ENCODE assay signal across 10 cellular contexts in genomic region chr1:205199090-205199930, GRCh38. TPM values are rescaled to one million over a fixed set of nuclear protein-coding genes. Genes with fewer than 3 reads are reported as not detected.
A peak's percentile ranks its signal among the peaks of the same experiment; 100 is the strongest.
DNase-seq lines count a peak whose midpoint lies in the region; ATAC-seq, FAIRE-seq and TF ChIP-seq lines count a peak whose summit lies in the region.
"Had no signal": no experiment of that assay in that cellular context is flagged by ENCODE, and none has a peak within 500 bp of the region (broad histone marks: within the 10 kb centered on the region; RNA-seq: fewer than 3 reads in every experiment).

No MANE protein-coding gene starts in this region.

- H3K9ac ChIP-seq in HepG2 (ENCODE audit: insufficient read depth, low read depth, low read length) = no peak overlapping the region

- H3K27ac ChIP-seq in HepG2 (ENCODE audit: extremely low read length, insufficient read depth, low read length) (no peak overlapping the region), hepatocyte (no peak overlapping the region)

- no peak for TF ChIP-seq EP300 in HepG2 (IDR thresholded peaks at IDR 0.05; ENCODE audit: low read depth in 2 of 2, low read length in 2 of 2)
- no peak for TF ChIP-seq EP300 in HepG2 (CRISPR knock-in tag; IDR thresholded peaks at IDR 0.05; ENCODE audit: borderline replicate concordance)

- no peaks in the 10 kb centered on the region for H3K27me3 ChIP-seq in HepG2 (ENCODE audit: control insufficient read depth in 1 of 2, insufficient read depth in 2 of 2, low read length in 2 of 2)
- H3K27me3 ChIP-seq in hepatocyte = no peaks in the 10 kb centered on the region

- no peaks in the 10 kb centered on the region for H3K9me3 Mint-ChIP-seq in natural killer cell treated with Interleukin-12 subunit alpha and Interleukin-12 subunit beta and Interleukin-15 and Interleukin-18, amount 100 ng/mL, for 72 hours
- no peaks in the 10 kb centered on the region for H3K9me3 Mint-ChIP-seq in natural killer cell
- H3K9me3 Mint-ChIP-seq in activated T-helper 2 cell treated with anti-CD3 and anti-CD28 coated beads, Interferon-gamma antibody, Interleukin-2, Interleukin-4, amounts not matched to agents 10 μg/mL and 5 μg/mL and 100 μg/mL, durations not matched to agents 14 hours and 24 hours and 36 hours = no peaks in the 10 kb centered on the region

- H3K4me3 Mint-ChIP-seq in natural killer cell treated with Interleukin-12 subunit alpha and Interleukin-12 subunit beta and Interleukin-15 and Interleukin-18, amount 100 ng/mL, for 72 hours = peak overlapping the region; percentile 67
- H3K4me3 Mint-ChIP-seq in natural killer cell = no peak overlapping the region
- peak overlapping the region; percentile 47 for H3K4me3 Mint-ChIP-seq in activated T-helper 2 cell treated with anti-CD3 and anti-CD28 coated beads, Interferon-gamma antibody, Interleukin-2, Interleukin-4, amounts not matched to agents 10 μg/mL and 5 μg/mL and 100 μg/mL, durations not matched to agents 14 hours and 24 hours and 36 hours (ENCODE audit: low read depth)

- DNase-seq in natural killer cell treated with Interleukin-12 subunit alpha and Interleukin-12 subunit beta and Interleukin-15 and Interleukin-18, amount 100 ng/mL, for 72 hours (ENCODE audit: low spot score) = no peak
- DNase-seq in natural killer cell (no peak), medulla oblongata (ENCODE audit: extremely low spot score) (peak; percentile 41), NCI-H1694 (lab: John Stamatoyannopoulos, UW) (no peak), NK-92 (lab: John Stamatoyannopoulos, UW; ENCODE audit: unreplicated experiment) (no peak), HepG2 (ENCODE audit: low spot score) (no peak), hepatocyte (ENCODE audit: low spot score) (no peak)
- no peak for DNase-seq in activated T-helper 2 cell treated with anti-CD3 and anti-CD28 coated beads, Interferon-gamma antibody, Interleukin-2, Interleukin-4, amounts not matched to agents 10 μg/mL and 5 μg/mL and 100 μg/mL, durations not matched to agents 14 hours and 24 hours and 36 hours (ENCODE audit: low spot score)
- DNase-seq: effector memory CD4-positive, alpha-beta T cell; MM.1S had no signal

- H3K4me1 ChIP-seq in HepG2 (ENCODE audit: insufficient read depth, low read length) (no peaks in the 10 kb centered on the region), hepatocyte (ENCODE audit: insufficient read depth) (no peaks in the 10 kb centered on the region)

- TF ChIP-seq CTCF in natural killer cell (IDR thresholded peaks at IDR 0.05) (no peak), HepG2 (CRISPR knock-in tag; IDR thresholded peaks at IDR 0.05) (no peak), hepatocyte (IDR thresholded peaks at IDR 0.05; ENCODE audit: poor library complexity) (no peak)

- CTCF ChIA-PET in HepG2 (lab: Yijun Ruan, JAX; ENCODE audit: low intra/inter-chr PET ratio, low total read pairs) = no interaction called here

- H3K79me2 ChIP-seq in HepG2 (ENCODE audit: insufficient read depth, low read length) (peaks cover 4% of the 10 kb centered on the region), hepatocyte (peaks cover 84% of the 10 kb centered on the region)

- no peak for FAIRE-seq in HepG2 (lab: Jason Lieb, UNC)

- TF ChIP-seq RAD21 in HepG2 (CRISPR knock-in tag; IDR thresholded peaks at IDR 0.05) = no peak

- intact Hi-C loops in natural killer cell (cut with micrococcal nuclease) = no loop called here
- intact Hi-C loops in activated T-helper 2 cell treated with anti-CD3 and anti-CD28 coated beads, Interferon-gamma antibody, Interleukin-2, Interleukin-4, amounts not matched to agents 10 μg/mL and 5 μg/mL and 100 μg/mL, durations not matched to agents 14 hours and 24 hours and 36 hours (cut with micrococcal nuclease) = loop anchor here (1.0 to 2.0 kb wide), 6 partner anchors 12 to 77 kb away; partner anchors contain the start of gene DSTYK
- intact Hi-C loops in HepG2 (cut with micrococcal nuclease; ENCODE audit: unreplicated experiment) = no loop called here

- no peaks in the 10 kb centered on the region for H3K27me3 Mint-ChIP-seq in natural killer cell treated with Interleukin-12 subunit alpha and Interleukin-12 subunit beta and Interleukin-15 and Interleukin-18, amount 100 ng/mL, for 72 hours
- H3K27me3 Mint-ChIP-seq in natural killer cell (ENCODE audit: low read depth in 2 of 2) = no peaks in the 10 kb centered on the region
- no peaks in the 10 kb centered on the region for H3K27me3 Mint-ChIP-seq in activated T-helper 2 cell treated with anti-CD3 and anti-CD28 coated beads, Interferon-gamma antibody, Interleukin-2, Interleukin-4, amounts not matched to agents 10 μg/mL and 5 μg/mL and 100 μg/mL, durations not matched to agents 14 hours and 24 hours and 36 hours (ENCODE audit: low read depth)

- H3K4me2 ChIP-seq in HepG2 (ENCODE audit: low read depth, low read length) = no peak overlapping the region
- H3K4me2 ChIP-seq in hepatocyte = no peak overlapping the region

- in situ Hi-C loops in HepG2 (cut with HindIII; ENCODE audit: extremely low pct_ligation_motif_present, low pct_unique_long_range_greater_than_20kb) = no loop called here

- no peak for TF ChIP-seq POLR2A in HepG2 (IDR thresholded peaks at IDR 0.05; ENCODE audit: insufficient read depth in 1 of 2, low read depth in 2 of 2, low read length in 2 of 2)

- H2AFZ ChIP-seq in HepG2 (ENCODE audit: low read length) (no peak overlapping the region), hepatocyte (no peak overlapping the region)

- peaks cover 6% of the 10 kb centered on the region for H3K36me3 Mint-ChIP-seq in natural killer cell treated with Interleukin-12 subunit alpha and Interleukin-12 subunit beta and Interleukin-15 and Interleukin-18, amount 100 ng/mL, for 72 hours
- no peaks in the 10 kb centered on the region for H3K36me3 Mint-ChIP-seq in natural killer cell
- H3K36me3 Mint-ChIP-seq in activated T-helper 2 cell treated with anti-CD3 and anti-CD28 coated beads, Interferon-gamma antibody, Interleukin-2, Interleukin-4, amounts not matched to agents 10 μg/mL and 5 μg/mL and 100 μg/mL, durations not matched to agents 14 hours and 24 hours and 36 hours (ENCODE audit: low read depth) = peaks cover 47% of the 10 kb centered on the region

- WGBS in HepG2 (ENCODE audit: low lambda C conversion rate) = 88% methylated on average over 9 of the region's 9 CpGs
- 79% methylated on average over 9 of the region's 9 CpGs for WGBS in hepatocyte (ENCODE audit: low lambda C conversion rate, missing lambda C conversion rate)

- peaks cover 51 to 67% of the 10 kb centered on the region in 2 donors for H3K4me1 Mint-ChIP-seq in natural killer cell treated with Interleukin-12 subunit alpha and Interleukin-12 subunit beta and Interleukin-15 and Interleukin-18, amount 100 ng/mL, for 72 hours (ENCODE audit: low read depth in 2 of 2)
- peaks cover 34 to 47% of the 10 kb centered on the region in 2 donors for H3K4me1 Mint-ChIP-seq in natural killer cell
- H3K4me1 Mint-ChIP-seq in activated T-helper 2 cell treated with anti-CD3 and anti-CD28 coated beads, Interferon-gamma antibody, Interleukin-2, Interleukin-4, amounts not matched to agents 10 μg/mL and 5 μg/mL and 100 μg/mL, durations not matched to agents 14 hours and 24 hours and 36 hours (ENCODE audit: low read depth) = peaks cover 57% of the 10 kb centered on the region

- H3K9me2 ChIP-seq in hepatocyte (replicated peaks; ENCODE audit: insufficient read depth) = no peaks in the 10 kb centered on the region

- peak overlapping the region; percentile 71 to 86 for H3K27ac Mint-ChIP-seq in natural killer cell treated with Interleukin-12 subunit alpha and Interleukin-12 subunit beta and Interleukin-15 and Interleukin-18, amount 100 ng/mL, for 72 hours
- peak overlapping the region in 1 of 2 donors; percentile 57 for H3K27ac Mint-ChIP-seq in natural killer cell
- H3K27ac Mint-ChIP-seq in activated T-helper 2 cell treated with anti-CD3 and anti-CD28 coated beads, Interferon-gamma antibody, Interleukin-2, Interleukin-4, amounts not matched to agents 10 μg/mL and 5 μg/mL and 100 μg/mL, durations not matched to agents 14 hours and 24 hours and 36 hours = peak overlapping the region; percentile 94

- no peaks in the 10 kb centered on the region for H3K36me3 ChIP-seq in HepG2 (replicated peaks in 1 of 2; ENCODE audit: control insufficient read depth in 1 of 2, insufficient read depth in 2 of 2, low read length in 2 of 2)
- H3K36me3 ChIP-seq in hepatocyte (replicated peaks; ENCODE audit: insufficient read depth, low read depth) = no peaks in the 10 kb centered on the region

- POLR2A ChIA-PET in HepG2 (lab: Yijun Ruan, JAX) = interaction anchor here (0.6 kb wide), 1 partner anchor 171 kb away, joined by 3 read pairs; no protein-coding TSS in a partner anchor

- ATAC-seq in natural killer cell treated with Interleukin-12 subunit alpha and Interleukin-12 subunit beta and Interleukin-15 and Interleukin-18, amount 100 ng/mL, for 72 hours = peak; percentile 92
- ATAC-seq in natural killer cell (no peak), HepG2 (no peak)

- H3K9me3 ChIP-seq in HepG2 (ENCODE audit: low read length) (no peaks in the 10 kb centered on the region), hepatocyte (ENCODE audit: low read depth) (no peaks in the 10 kb centered on the region)

- no TSS peak for BruUV-seq in HepG2 (replicated peaks; lab: Mats Ljungman, UMichigan)

- no peak overlapping the region for H3K4me3 ChIP-seq in HepG2 (replicated peaks in 1 of 3; ENCODE audit: insufficient read depth in 1 of 3, low read depth in 2 of 3, low read length in 3 of 3)
- no peak overlapping the region for H3K4me3 ChIP-seq in hepatocyte

- H4K20me1 ChIP-seq in HepG2 (ENCODE audit: insufficient read depth, low read length) = no peaks in the 10 kb centered on the region
- H4K20me1 ChIP-seq in hepatocyte (ENCODE audit: insufficient read depth, poor library complexity, severe bottlenecking) = peaks cover 11% of the 10 kb centered on the region

RNA-seq across cellular contexts. Expression of gene DSTYK, which starts 12.2 kb away (rescaled TPM):
- total RNA-seq in natural killer cell treated with Interleukin-12 subunit alpha and Interleukin-12 subunit beta and Interleukin-15 and Interleukin-18, amount 100 ng/mL, for 72 hours = 10 to 100 TPM; 15.8 to 31.6 TPM
- total RNA-seq in natural killer cell (10 to 100 TPM in 2 of 3 donors, 1 to 10 TPM in 1; 9.9 to 17.5 (median 14.9) TPM), HepG2 (2016; rRNA removed; fragmentation: Illumina TruSeq; extraction: Trizol) (4.8 and 6.1 TPM in 2 replicates), hepatocyte (8.5 and 11.0 TPM in 2 replicates)
- 27.3 and 28.6 TPM in 2 replicates for total RNA-seq in activated T-helper 2 cell treated with anti-CD3 and anti-CD28 coated beads, Interferon-gamma antibody, Interleukin-2, Interleukin-4, amounts not matched to agents 10 μg/mL and 5 μg/mL and 100 μg/mL, durations not matched to agents 14 hours and 24 hours and 36 hours
- 1.0 and 1.2 TPM in 2 replicates for total RNA-seq in HepG2 (2016; cell fraction: cytosol; rRNA removed; fragmentation: Illumina TruSeq; extraction: Trizol; ENCODE audit: low read depth)
- total RNA-seq in HepG2 (2016; cell fraction: insoluble cytoplasmic fraction; rRNA removed; fragmentation: Illumina TruSeq; extraction: Trizol) = 4.8 and 5.9 TPM in 2 replicates
- total RNA-seq in HepG2 (2016; cell fraction: membrane; rRNA removed; fragmentation: Illumina TruSeq; extraction: Trizol) = 2.2 and 2.7 TPM in 2 replicates
- 4.2 and 5.3 TPM in 2 replicates for total RNA-seq in HepG2 (2016; cell fraction: nucleus; rRNA removed; fragmentation: Illumina TruSeq; extraction: Trizol)
- polyA plus RNA-seq in HepG2 (2011; rRNA removed) (2.5 and 2.6 TPM in 2 replicates), hepatocyte (7.7 and 8.4 TPM in 2 replicates)
- polyA plus RNA-seq in HepG2 (2011; cell fraction: cytosol; rRNA removed) = 1.4 and 2.1 TPM in 2 replicates
- polyA plus RNA-seq in HepG2 (2011; cell fraction: nucleus; rRNA removed) = 1.4 and 1.5 TPM in 2 replicates
- polyA plus RNA-seq in HepG2 (2012) = 2.5 and 2.8 TPM in 2 replicates
- polyA plus RNA-seq in HepG2 (2016; cell fraction: cytosol; fragmentation: Illumina TruSeq; extraction: Trizol; ENCODE audit: low read depth) = 0.22 and 0.28 TPM in 2 replicates
- polyA plus RNA-seq in HepG2 (2016; cell fraction: insoluble cytoplasmic fraction; fragmentation: Illumina TruSeq; extraction: Trizol; ENCODE audit: low read depth) = 3.7 TPM in 2 replicates
- 0.66 and 0.70 TPM in 2 replicates for polyA plus RNA-seq in HepG2 (2016; cell fraction: membrane; fragmentation: Illumina TruSeq; extraction: Trizol; ENCODE audit: low read depth)
- polyA plus RNA-seq in HepG2 (2016; cell fraction: nucleus; fragmentation: Illumina TruSeq; extraction: Trizol; ENCODE audit: insufficient read depth, low read depth) = 3.9 and 4.3 TPM in 2 replicates
- polyA minus RNA-seq in HepG2 (2011; rRNA and poly(A)+ RNA removed; ENCODE audit: low replicate concordance) = 4.2 and 16.5 TPM in 2 replicates
- polyA minus RNA-seq in HepG2 (2011; cell fraction: cytosol; rRNA and poly(A)+ RNA removed) = 2.4 and 2.5 TPM in 2 replicates
- 5.3 and 5.9 TPM in 2 replicates for polyA minus RNA-seq in HepG2 (2011; cell fraction: nucleus; rRNA and poly(A)+ RNA removed)

RNA-seq across cellular contexts. Expression of gene TMCC2, which starts 28.4 kb away (rescaled TPM):
- 10 to 100 TPM; 24.0 to 28.8 TPM for total RNA-seq in natural killer cell treated with Interleukin-12 subunit alpha and Interleukin-12 subunit beta and Interleukin-15 and Interleukin-18, amount 100 ng/mL, for 72 hours
- 1 to 10 TPM in 2 of 3 donors, under 1 TPM in 1; 0.93 to 1.5 (median 1.1) TPM for total RNA-seq in natural killer cell
- 13.4 and 14.0 TPM in 2 replicates for total RNA-seq in activated T-helper 2 cell treated with anti-CD3 and anti-CD28 coated beads, Interferon-gamma antibody, Interleukin-2, Interleukin-4, amounts not matched to agents 10 μg/mL and 5 μg/mL and 100 μg/mL, durations not matched to agents 14 hours and 24 hours and 36 hours
- total RNA-seq in HepG2 (2016; rRNA removed; fragmentation: Illumina TruSeq; extraction: Trizol) = 0.21 and 0.24 TPM in 2 replicates
- 0.35 and 0.71 TPM in 2 replicates for total RNA-seq in HepG2 (2016; cell fraction: cytosol; rRNA removed; fragmentation: Illumina TruSeq; extraction: Trizol; ENCODE audit: low read depth)
- total RNA-seq in HepG2 (2016; cell fraction: insoluble cytoplasmic fraction; rRNA removed; fragmentation: Illumina TruSeq; extraction: Trizol) = 0.13 and 0.22 TPM in 2 replicates
- total RNA-seq in HepG2 (2016; cell fraction: membrane; rRNA removed; fragmentation: Illumina TruSeq; extraction: Trizol) = 0.19 and 0.24 TPM in 2 replicates
- 0.28 and 0.37 TPM in 2 replicates for total RNA-seq in HepG2 (2016; cell fraction: nucleus; rRNA removed; fragmentation: Illumina TruSeq; extraction: Trizol)
- polyA plus RNA-seq in HepG2 (2011; rRNA removed) = 0.12 and 0.26 TPM in 2 replicates
- polyA plus RNA-seq in HepG2 (2011; cell fraction: cytosol; rRNA removed) = 0.09 and 0.12 TPM in 2 replicates
- 0.23 and 0.36 TPM in 2 replicates for polyA plus RNA-seq in HepG2 (2011; cell fraction: nucleus; rRNA removed)
- 0.07 and 0.23 TPM in 2 replicates for polyA plus RNA-seq in HepG2 (2012)
- 0.05 and 0.09 TPM in 2 replicates for polyA plus RNA-seq in HepG2 (2016; cell fraction: cytosol; fragmentation: Illumina TruSeq; extraction: Trizol; ENCODE audit: low read depth)
- polyA plus RNA-seq in HepG2 (2016; cell fraction: insoluble cytoplasmic fraction; fragmentation: Illumina TruSeq; extraction: Trizol; ENCODE audit: low read depth) = 0.11 and 0.27 TPM in 2 replicates
- polyA plus RNA-seq in HepG2 (2016; cell fraction: membrane; fragmentation: Illumina TruSeq; extraction: Trizol; ENCODE audit: low read depth) = 0.16 and 0.31 TPM in 2 replicates
- 0.20 and 0.56 TPM in 2 replicates for polyA plus RNA-seq in HepG2 (2016; cell fraction: nucleus; fragmentation: Illumina TruSeq; extraction: Trizol; ENCODE audit: insufficient read depth, low read depth)
- polyA minus RNA-seq in HepG2 (2011; rRNA and poly(A)+ RNA removed; ENCODE audit: low replicate concordance) = 0.78 and 3.1 TPM in 2 replicates
- not detected in 2 replicates for polyA minus RNA-seq in HepG2 (2011; cell fraction: cytosol; rRNA and poly(A)+ RNA removed)
- 0.26 TPM in 1 of 2 replicates, not detected in the other for polyA minus RNA-seq in HepG2 (2011; cell fraction: nucleus; rRNA and poly(A)+ RNA removed)
- total RNA-seq in hepatocyte = 2.4 and 2.5 TPM in 2 replicates
- 1.7 and 2.9 TPM in 2 replicates for polyA plus RNA-seq in hepatocyte

Comparison
In these comparisons a context has a peak if more than half of its experiments do, and no peak if none do; other contexts are left out.
1. ATAC-seq: peak in natural killer cell treated with Interleukin-12 subunit alpha and Interleukin-12 subunit beta and Interleukin-15 and Interleukin-18, amount 100 ng/mL, for 72 hours (2 of 2); none in natural killer cell (0 of 3) and HepG2 (single experiment).